8 cellular contexts compared by ENCODE assay signal in genomic region chr3:121545049-121545563, GRCh38. TPM values are rescaled to one million over a fixed set of nuclear protein-coding genes. Genes with fewer than 3 reads are reported as not detected.
DNase-seq lines count a peak whose midpoint lies in the region; ATAC-seq and TF ChIP-seq lines count a peak whose summit lies in the region.

No MANE protein-coding gene starts in this region.

- H2BK5ac ChIP-seq in trophoblast cell (ENCODE audit: low read depth, low read length, poor library complexity): no peak overlapping the region

- ATAC-seq in GM19467 (IDR thresholded peaks at IDR 0.05; ENCODE audit: unreplicated experiment): peak; percentile 8

- H3K36me3 ChIP-seq in BE2C: peaks cover 16% of the 10 kb centered on the region
- no peaks in the 10 kb centered on the region for H3K36me3 ChIP-seq in esophagus squamous epithelium
- H3K36me3 ChIP-seq in trophoblast cell (ENCODE audit: control insufficient read depth in 1 of 2, insufficient read depth in 2 of 2, low read length in 2 of 2): peaks cover 0 to 10% of the 10 kb centered on the region in 2 experiments

- no peak overlapping the region for H3K14ac ChIP-seq in trophoblast cell (ENCODE audit: low read length)

- no peaks in the 10 kb centered on the region for H3K9me3 ChIP-seq in BE2C
- no peaks in the 10 kb centered on the region for H3K9me3 ChIP-seq in esophagus squamous epithelium
- H3K9me3 ChIP-seq in trophoblast cell (ENCODE audit: insufficient read depth, low read depth, low read length): no peaks in the 10 kb centered on the region

- H2AK5ac ChIP-seq in trophoblast cell (ENCODE audit: low read length): no peak overlapping the region

- POLR2A ChIA-PET in RWPE1 (lab: Yijun Ruan, JAX; ENCODE audit: low non-redundant PET): no interaction called here

- no peak overlapping the region for H2BK12ac ChIP-seq in trophoblast cell (ENCODE audit: low read length)

- intact Hi-C loops in esophagus squamous epithelium (cut with DNase I): no loop called here

- WGBS in esophagus squamous epithelium, 2 donors: 3 to 6% methylated on average over 13 to 18 of the region's 18 CpGs
- no CpG with 5 or more reads among the region's 18 CpGs for WGBS in trophoblast cell (ENCODE audit: extremely low coverage, insufficient coverage, insufficient read length)

- peaks cover 3% of the 10 kb centered on the region for H3K79me1 ChIP-seq in trophoblast cell (ENCODE audit: low read length)

- peak overlapping the region; percentile 93 for H3K18ac ChIP-seq in trophoblast cell (ENCODE audit: low read length)

- CTCF ChIA-PET in RWPE1 (lab: Yijun Ruan, JAX): interaction anchor here (1.2 kb wide), 1 partner anchor 714 kb away, joined by 5 read pairs; no protein-coding TSS in a partner anchor

- no peak overlapping the region for H4K12ac ChIP-seq in trophoblast cell (ENCODE audit: low read depth, low read length)

- H4K8ac ChIP-seq in trophoblast cell (ENCODE audit: low read depth, low read length): peak overlapping the region; percentile 80

- H2BK120ac ChIP-seq in trophoblast cell (ENCODE audit: insufficient read depth, low read length, poor library complexity): no peak overlapping the region

- H3K27ac ChIP-seq in RWPE1: peak overlapping the region; percentile 71
- peak overlapping the region in 3 of 4 donors; percentile 35 to 91 (median 90) for H3K27ac ChIP-seq in esophagus squamous epithelium
- no peak overlapping the region for H3K27ac ChIP-seq in trophoblast cell (ENCODE audit: low read depth, low read length)

- peaks cover 6% of the 10 kb centered on the region for H3K79me2 ChIP-seq in trophoblast cell (ENCODE audit: control insufficient read depth, insufficient read depth, low read length, poor library complexity)

- no peak for TF ChIP-seq POLR2A in esophagus squamous epithelium (IDR thresholded peaks at IDR 0.05)

- H3K4ac ChIP-seq in trophoblast cell (ENCODE audit: low read depth, low read length): peak overlapping the region; percentile 26

- H3K4me1 ChIP-seq in BE2C (no peaks in the 10 kb centered on the region), esophagus squamous epithelium (peaks cover 0 to 36% (median 13%) of the 10 kb centered on the region in 3 donors), trophoblast cell (ENCODE audit: control insufficient read depth in 1 of 2, insufficient read depth in 2 of 2, low read length in 2 of 2) (peaks cover 0 to 3% of the 10 kb centered on the region in 2 experiments)

- H3K27me3 ChIP-seq in BE2C (no peaks in the 10 kb centered on the region), esophagus squamous epithelium (no peaks in the 10 kb centered on the region), trophoblast cell (ENCODE audit: insufficient read depth, low read length) (no peaks in the 10 kb centered on the region)

- H4K91ac ChIP-seq in trophoblast cell (ENCODE audit: low read depth, low read length): no peak overlapping the region

- peak overlapping the region; percentile 78 for H3K4me2 ChIP-seq in trophoblast cell (ENCODE audit: low read length)

- H2AFZ ChIP-seq in trophoblast cell (ENCODE audit: insufficient read depth, low read length, poor library complexity): peak overlapping the region; percentile 100

- peak overlapping the region; percentile 86 for H3K9ac ChIP-seq in trophoblast cell (ENCODE audit: low read length)

- H3K23ac ChIP-seq in trophoblast cell (ENCODE audit: low read length): no peak overlapping the region

- TF ChIP-seq CTCF in BE2C (IDR thresholded peaks at IDR 0.05; ENCODE audit: low read depth, low read length) (no peak), RWPE1 (conservative IDR thresholded peaks at IDR 0.05; ENCODE audit: low read depth) (no peak), esophagus squamous epithelium (IDR thresholded peaks at IDR 0.05) (no peak)

- DNase-seq in BE2C (no peak), RWPE1 (ENCODE audit: low spot score) (peak; percentile 41), esophagus squamous epithelium (lab: John Stamatoyannopoulos, UW) (no peak), trophoblast cell (no peak), NCI-H1436 treated with DMSO at 0.1 percent for 48 hours (lab: John Stamatoyannopoulos, UW) (no peak), SHP77 (lab: John Stamatoyannopoulos, UW) (no peak)
- no peak for DNase-seq in stimulated activated CD4-positive, alpha-beta T cell treated with anti-CD3 and anti-CD28 coated beads, Interleukin-4, amount 100 ng/mL, for 1 hour

- H3K4me3 ChIP-seq in BE2C (ENCODE audit: low read depth, low read length) (peak overlapping the region; percentile 92), esophagus squamous epithelium (peak overlapping the region; percentile 44 to 79 (median 72)), trophoblast cell (ENCODE audit: low read depth, low read length) (peak overlapping the region; percentile 97)

RNA-seq across cellular contexts. Expression of gene POLQ, which starts 0.7 kb away (rescaled TPM):
- 2.8 TPM for polyA plus RNA-seq in BE2C (2012; ENCODE audit: insufficient read depth, insufficient read length, low read depth)
- total RNA-seq in esophagus squamous epithelium: 1 to 10 TPM; 2.1 to 8.4 (median 5.3) TPM
- 3.7 TPM in 2 replicates for polyA plus RNA-seq in trophoblast cell (2013)

RNA-seq across cellular contexts. Expression of gene ARGFX, which starts 22.6 kb away (rescaled TPM):
- polyA plus RNA-seq in BE2C (2012; ENCODE audit: insufficient read depth, insufficient read length, low read depth): not detected
- not detected for total RNA-seq in esophagus squamous epithelium
- not detected in 2 replicates for polyA plus RNA-seq in trophoblast cell (2013)

RNA-seq across cellular contexts. Expression of gene FBXO40, which starts 48.1 kb away (rescaled TPM):
- 0.20 TPM for polyA plus RNA-seq in BE2C (2012; ENCODE audit: insufficient read depth, insufficient read length, low read depth)
- not detected for total RNA-seq in esophagus squamous epithelium
- polyA plus RNA-seq in trophoblast cell (2013): not detected in 2 replicates
